In the genomic region with DNA sequence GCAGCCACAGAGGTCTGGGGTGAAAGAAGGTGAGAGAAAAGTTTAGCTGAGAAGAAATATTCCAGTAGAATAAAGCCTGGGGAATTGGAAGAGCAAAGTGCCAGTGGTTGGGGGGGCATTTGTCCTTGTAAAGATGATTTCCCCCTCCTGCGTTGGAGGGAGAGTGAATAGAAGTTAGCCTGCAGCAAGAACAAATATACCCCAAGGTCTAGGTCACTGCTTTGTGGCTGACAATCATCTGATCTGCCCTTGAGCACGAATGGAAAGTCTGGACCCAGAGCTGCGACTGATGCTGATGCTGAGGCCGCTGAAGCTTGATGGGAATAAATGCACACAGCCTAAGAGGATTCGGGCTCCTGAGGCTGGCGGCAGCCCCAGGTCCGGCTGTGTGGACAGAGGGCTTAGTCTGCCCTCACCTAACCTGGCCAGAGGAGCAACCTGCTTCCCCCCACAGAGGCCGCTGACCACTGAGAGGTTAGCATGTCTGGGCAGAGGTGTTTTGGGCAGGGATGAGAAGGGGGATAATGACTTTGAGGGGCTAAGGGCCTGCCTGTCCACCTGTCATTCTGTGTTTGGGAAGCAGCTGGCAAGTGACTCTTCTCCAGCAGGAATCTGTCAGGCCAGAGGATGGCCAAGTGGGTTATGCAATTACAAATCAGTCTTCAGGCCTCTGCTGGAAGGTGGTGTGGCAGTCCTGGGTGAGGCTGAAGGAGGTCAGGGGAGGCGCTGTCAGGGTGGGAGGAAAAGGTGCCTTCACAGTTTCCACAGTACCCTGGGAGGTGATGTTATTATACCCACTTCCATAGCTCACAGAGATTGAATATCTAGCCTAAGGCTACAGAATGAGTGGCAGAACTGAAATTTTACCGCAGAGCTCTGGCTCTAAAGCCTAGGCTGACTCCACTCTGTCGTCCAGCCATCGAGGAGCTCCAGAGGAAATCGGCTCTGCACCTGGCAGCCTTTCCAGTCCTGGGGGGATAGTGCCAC, we compare ENCODE assay signal across 2 cellular contexts.
TF ChIP-seq lines count a peak whose summit lies in the region.

No MANE protein-coding gene starts in this region.

TF ChIP-seq in SK-N-SH, 30 proteins besides CTCF, POLR2A, EP300 and RAD21:
- TF ChIP-seq TAF1 (IDR thresholded peaks at IDR 0.05; ENCODE audit: borderline replicate concordance, low read depth, low read length) (no peak), IRF3 (IDR thresholded peaks at IDR 0.05; ENCODE audit: low read depth, low read length) (no peak), SIN3A (IDR thresholded peaks at IDR 0.05; ENCODE audit: borderline replicate concordance, low read depth, low read length) (no peak), RCOR1 (IDR thresholded peaks at IDR 0.05; ENCODE audit: low read length) (no peak)
- TF ChIP-seq, protein P1, sequence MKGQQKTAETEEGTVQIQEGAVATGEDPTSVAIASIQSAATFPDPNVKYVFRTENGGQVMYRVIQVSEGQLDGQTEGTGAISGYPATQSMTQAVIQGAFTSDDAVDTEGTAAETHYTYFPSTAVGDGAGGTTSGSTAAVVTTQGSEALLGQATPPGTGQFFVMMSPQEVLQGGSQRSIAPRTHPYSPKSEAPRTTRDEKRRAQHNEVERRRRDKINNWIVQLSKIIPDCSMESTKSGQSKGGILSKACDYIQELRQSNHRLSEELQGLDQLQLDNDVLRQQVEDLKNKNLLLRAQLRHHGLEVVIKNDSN (IDR thresholded peaks at IDR 0.05; ENCODE audit: borderline replicate concordance, low read depth): no peak

TF ChIP-seq in SK-N-SH treated with all-trans-retinoic acid at 6 μM for 48 hours, 23 proteins besides CTCF, POLR2A, EP300 and RAD21:
- TF ChIP-seq CSRNP3 (CRISPR knock-in tag; IDR thresholded peaks at IDR 0.05): no peak
- TF ChIP-seq OSR1 (CRISPR knock-in tag; IDR thresholded peaks at IDR 0.05): no peak
- TF ChIP-seq PPARA (CRISPR knock-in tag; IDR thresholded peaks at IDR 0.05; ENCODE audit: borderline replicate concordance): no peak
- TF ChIP-seq RARB (CRISPR knock-in tag; IDR thresholded peaks at IDR 0.05): no peak
- TF ChIP-seq ZNF70 (CRISPR knock-in tag; IDR thresholded peaks at IDR 0.05): no peak
- TF ChIP-seq ZFP30 (CRISPR knock-in tag; IDR thresholded peaks at IDR 0.05): no peak
- TF ChIP-seq ZFP3 (CRISPR knock-in tag; IDR thresholded peaks at IDR 0.05): no peak
- TF ChIP-seq, protein P2, sequence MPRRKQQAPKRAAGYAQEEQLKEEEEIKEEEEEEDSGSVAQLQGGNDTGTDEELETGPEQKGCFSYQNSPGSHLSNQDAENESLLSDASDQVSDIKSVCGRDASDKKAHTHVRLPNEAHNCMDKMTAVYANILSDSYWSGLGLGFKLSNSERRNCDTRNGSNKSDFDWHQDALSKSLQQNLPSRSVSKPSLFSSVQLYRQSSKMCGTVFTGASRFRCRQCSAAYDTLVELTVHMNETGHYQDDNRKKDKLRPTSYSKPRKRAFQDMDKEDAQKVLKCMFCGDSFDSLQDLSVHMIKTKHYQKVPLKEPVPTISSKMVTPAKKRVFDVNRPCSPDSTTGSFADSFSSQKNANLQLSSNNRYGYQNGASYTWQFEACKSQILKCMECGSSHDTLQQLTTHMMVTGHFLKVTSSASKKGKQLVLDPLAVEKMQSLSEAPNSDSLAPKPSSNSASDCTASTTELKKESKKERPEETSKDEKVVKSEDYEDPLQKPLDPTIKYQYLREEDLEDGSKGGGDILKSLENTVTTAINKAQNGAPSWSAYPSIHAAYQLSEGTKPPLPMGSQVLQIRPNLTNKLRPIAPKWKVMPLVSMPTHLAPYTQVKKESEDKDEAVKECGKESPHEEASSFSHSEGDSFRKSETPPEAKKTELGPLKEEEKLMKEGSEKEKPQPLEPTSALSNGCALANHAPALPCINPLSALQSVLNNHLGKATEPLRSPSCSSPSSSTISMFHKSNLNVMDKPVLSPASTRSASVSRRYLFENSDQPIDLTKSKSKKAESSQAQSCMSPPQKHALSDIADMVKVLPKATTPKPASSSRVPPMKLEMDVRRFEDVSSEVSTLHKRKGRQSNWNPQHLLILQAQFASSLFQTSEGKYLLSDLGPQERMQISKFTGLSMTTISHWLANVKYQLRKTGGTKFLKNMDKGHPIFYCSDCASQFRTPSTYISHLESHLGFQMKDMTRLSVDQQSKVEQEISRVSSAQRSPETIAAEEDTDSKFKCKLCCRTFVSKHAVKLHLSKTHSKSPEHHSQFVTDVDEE (CRISPR knock-in tag; IDR thresholded peaks at IDR 0.05): no peak
- no peak for TF ChIP-seq ZC3H10 (CRISPR knock-in tag; IDR thresholded peaks at IDR 0.05)
- no peak for TF ChIP-seq ARNTL (CRISPR knock-in tag; IDR thresholded peaks at IDR 0.05; ENCODE audit: borderline replicate concordance, low read depth)
- TF ChIP-seq CREB5 (CRISPR knock-in tag; IDR thresholded peaks at IDR 0.05; ENCODE audit: low read depth): no peak
